In the genomic region with DNA sequence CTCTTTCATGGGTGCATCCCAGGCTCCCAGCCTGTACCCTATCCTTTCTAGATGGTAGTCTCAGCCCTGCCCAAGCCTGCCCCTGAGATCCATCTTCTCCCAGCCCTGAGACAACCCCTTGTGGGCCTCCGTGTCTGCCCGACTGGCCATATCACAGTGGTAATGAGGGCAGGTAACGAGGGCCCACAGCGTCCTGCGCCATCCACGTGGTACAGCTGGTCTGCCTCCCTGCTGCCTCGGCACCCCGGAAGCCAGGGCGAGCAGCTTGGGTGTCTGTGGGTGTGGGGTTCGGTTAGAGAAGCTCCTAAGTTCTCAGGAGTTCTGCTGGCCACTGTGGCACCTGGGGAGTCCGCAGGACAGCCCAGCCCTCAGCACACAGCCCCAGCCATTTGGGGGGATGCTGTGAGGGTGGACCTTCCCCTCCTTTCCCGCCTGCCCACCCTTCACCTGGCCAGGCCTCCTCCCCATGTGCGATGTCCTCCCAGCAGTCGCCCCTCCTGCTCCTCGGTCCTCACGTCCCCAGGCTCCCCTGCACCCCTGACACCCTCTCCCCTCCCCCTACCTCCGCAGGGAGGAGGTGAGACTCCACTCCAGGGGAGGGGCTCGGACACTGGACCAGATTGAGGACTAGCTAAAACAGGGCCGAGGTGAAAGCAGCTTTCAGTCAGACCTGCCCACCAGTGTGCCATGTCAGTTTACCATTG, we compare ENCODE assay signal across 34 cellular contexts.
"Had no signal": no experiment of that assay in that cellular context is flagged by ENCODE, and none has a peak within 500 bp of the region (broad histone marks: within the 10 kb centered on the region; RNA-seq: fewer than 3 reads in every experiment).

No MANE protein-coding gene starts in this region.

- ATAC-seq: activated CD4-positive, alpha-beta T cell treated with anti-CD3 and anti-CD28 coated beads for 36 hours; activated CD8-positive, alpha-beta memory T cell treated with anti-CD3 and anti-CD28 coated beads, Interleukin-2, amount 10 ng/mL, durations not matched to agents 7 days and 5 days; activated CD8-positive, alpha-beta T cell treated with anti-CD3 and anti-CD28 coated beads, Interleukin-2, amount 10 ng/mL, durations not matched to agents 7 days and 5 days; activated naive CD4-positive, alpha-beta T cell treated with anti-CD3 and anti-CD28 coated beads, Interleukin-2, amount 50 U/mL, for 72 hours; body of pancreas; WTC11 had no signal

- H3K4me3 ChIP-seq: adrenal gland, body of pancreas, cardiac muscle cell had no signal

- H3K4me1 Mint-ChIP-seq: activated CD4-positive, alpha-beta memory T cell treated with anti-CD3 and anti-CD28 coated beads, Interleukin-2, amount 10 ng/mL, durations not matched to agents 7 days and 5 days; activated CD4-positive, alpha-beta T cell treated with anti-CD3 and anti-CD28 coated beads for 36 hours; activated CD4-positive, alpha-beta T cell treated with anti-CD3 and anti-CD28 coated beads, Interleukin-2, amount 10 ng/mL, durations not matched to agents 7 days and 5 days; activated CD8-positive, alpha-beta memory T cell treated with anti-CD3 and anti-CD28 coated beads, Interleukin-2, amount 10 ng/mL, durations not matched to agents 7 days and 5 days; activated naive CD8-positive, alpha-beta T cell treated with anti-CD3 and anti-CD28 coated beads for 36 hours; central memory CD8-positive, alpha-beta T cell; WTC11 had no signal

- DNase-seq: activated CD4-positive, alpha-beta memory T cell treated with anti-CD3 and anti-CD28 coated beads, Interleukin-2, amount 10 ng/mL, durations not matched to agents 7 days and 5 days; activated CD4-positive, alpha-beta T cell treated with anti-CD3 and anti-CD28 coated beads for 1 hour; activated CD4-positive, alpha-beta T cell treated with anti-CD3 and anti-CD28 coated beads for 36 hours; activated CD4-positive, alpha-beta T cell treated with anti-CD3 and anti-CD28 coated beads for 48 hours; activated CD4-positive, alpha-beta T cell treated with anti-CD3 and anti-CD28 coated beads, Interleukin-2, amount 10 ng/mL, durations not matched to agents 7 days and 5 days; activated CD4-positive, alpha-beta T cell treated with anti-CD3 and anti-CD28 coated beads, Interleukin-2, amount 50 U/mL, for 48 hours; activated CD4-positive, CD25-positive, alpha-beta regulatory T cell; activated CD8-positive, alpha-beta memory T cell treated with anti-CD3 and anti-CD28 coated beads for 24 hours; activated CD8-positive, alpha-beta memory T cell treated with anti-CD3 and anti-CD28 coated beads, Interleukin-2, amount 10 ng/mL, durations not matched to agents 7 days and 5 days; activated CD8-positive, alpha-beta memory T cell treated with anti-CD3 and anti-CD28 coated beads, Interleukin-2, amount 50 U/mL, for 48 hours; activated CD8-positive, alpha-beta T cell treated with anti-CD3 and anti-CD28 coated beads, Interleukin-2, amount 10 ng/mL, durations not matched to agents 7 days and 5 days; activated effector memory CD4-positive, alpha-beta T cell treated with Interleukin-2 at 50 U/mL for 16 hours; activated gamma-delta T cell; activated naive CD4-positive, alpha-beta T cell treated with anti-CD3 and anti-CD28 coated beads for 36 hours; activated naive CD4-positive, alpha-beta T cell treated with anti-CD3 and anti-CD28 coated beads, Interleukin-2, amount 50 U/mL, for 16 hours; activated naive CD8-positive, alpha-beta T cell treated with anti-CD3 and anti-CD28 coated beads for 36 hours; activated T-cell treated with anti-CD3 and anti-CD28 coated beads, Interleukin-2, amount 50 U/mL, for 24 hours; activated T-cell treated with anti-CD3 and anti-CD28 coated beads, Interleukin-2, amount 50 U/mL, for 48 hours; adrenal gland; amniotic stem cell; aorta; body of pancreas; cerebellar nuclear complex; T-helper 1 cell; T-helper 2 cell; T-helper 9 cell; WERI-Rb-1 had no signal

- H3K27ac ChIP-seq: adrenal gland, body of pancreas, cardiac muscle cell had no signal

- H3K27me3 ChIP-seq: adrenal gland, body of pancreas, cardiac muscle cell had no signal

- H3K36me3 Mint-ChIP-seq: activated CD8-positive, alpha-beta memory T cell treated with anti-CD3 and anti-CD28 coated beads, Interleukin-2, amount 10 ng/mL, durations not matched to agents 7 days and 5 days; activated naive CD4-positive, alpha-beta T cell treated with anti-CD3 and anti-CD28 coated beads, Interleukin-2, amount 50 U/mL, for 72 hours; activated naive CD8-positive, alpha-beta T cell treated with anti-CD3 and anti-CD28 coated beads for 36 hours; WTC11 had no signal

- H3K4me1 ChIP-seq: adrenal gland had no signal

- H3K27me3 Mint-ChIP-seq: activated CD4-positive, alpha-beta memory T cell treated with anti-CD3 and anti-CD28 coated beads, Interleukin-2, amount 10 ng/mL, durations not matched to agents 7 days and 5 days; activated CD4-positive, alpha-beta T cell treated with anti-CD3 and anti-CD28 coated beads, Interleukin-2, amount 10 ng/mL, durations not matched to agents 7 days and 5 days; activated CD8-positive, alpha-beta memory T cell treated with anti-CD3 and anti-CD28 coated beads, Interleukin-2, amount 10 ng/mL, durations not matched to agents 7 days and 5 days had no signal

- H3K4me3 Mint-ChIP-seq: activated CD4-positive, alpha-beta memory T cell treated with anti-CD3 and anti-CD28 coated beads, Interleukin-2, amount 10 ng/mL, durations not matched to agents 7 days and 5 days; activated CD4-positive, alpha-beta T cell treated with anti-CD3 and anti-CD28 coated beads for 36 hours; activated CD4-positive, alpha-beta T cell treated with anti-CD3 and anti-CD28 coated beads, Interleukin-2, amount 10 ng/mL, durations not matched to agents 7 days and 5 days; activated CD8-positive, alpha-beta memory T cell treated with anti-CD3 and anti-CD28 coated beads, Interleukin-2, amount 10 ng/mL, durations not matched to agents 7 days and 5 days; activated CD8-positive, alpha-beta T cell treated with anti-CD3 and anti-CD28 coated beads, Interleukin-2, amount 10 ng/mL, durations not matched to agents 7 days and 5 days; activated naive CD4-positive, alpha-beta T cell treated with anti-CD3 and anti-CD28 coated beads for 36 hours; activated naive CD8-positive, alpha-beta T cell treated with anti-CD3 and anti-CD28 coated beads for 36 hours; activated T-cell treated with anti-CD3 and anti-CD28 coated beads, Interleukin-2, amount 50 U/mL, for 24 hours; central memory CD8-positive, alpha-beta T cell; T-helper 1 cell treated with Interleukin-12 subunit alpha and Interleukin-12 subunit beta and Interleukin-4 antibody, amounts not matched to agents 30 μg/mL and 1 μg/mL, for 36 hours; T-helper 2 cell treated with Interferon-gamma antibody and Interleukin-4, amounts not matched to agents 5 μg/mL and 100 μg/mL, for 36 hours; WTC11 had no signal

- H3K27ac Mint-ChIP-seq: activated CD4-positive, alpha-beta memory T cell treated with anti-CD3 and anti-CD28 coated beads, Interleukin-2, amount 10 ng/mL, durations not matched to agents 7 days and 5 days; activated CD4-positive, alpha-beta T cell treated with anti-CD3 and anti-CD28 coated beads for 36 hours; activated CD4-positive, alpha-beta T cell treated with anti-CD3 and anti-CD28 coated beads, Interleukin-2, amount 10 ng/mL, durations not matched to agents 7 days and 5 days; activated CD8-positive, alpha-beta memory T cell treated with anti-CD3 and anti-CD28 coated beads, Interleukin-2, amount 10 ng/mL, durations not matched to agents 7 days and 5 days; activated CD8-positive, alpha-beta T cell treated with anti-CD3 and anti-CD28 coated beads, Interleukin-2, amount 10 ng/mL, durations not matched to agents 7 days and 5 days; activated naive CD4-positive, alpha-beta T cell treated with anti-CD3 and anti-CD28 coated beads for 36 hours; activated naive CD4-positive, alpha-beta T cell treated with anti-CD3 and anti-CD28 coated beads, Interleukin-2, amount 50 U/mL, for 72 hours; activated naive CD8-positive, alpha-beta T cell treated with anti-CD3 and anti-CD28 coated beads for 36 hours; activated T-cell treated with anti-CD3 and anti-CD28 coated beads, Interleukin-2, amount 50 U/mL, for 24 hours; activated T-helper 2 cell treated with anti-CD3 and anti-CD28 coated beads, Interferon-gamma antibody, Interleukin-2, Interleukin-4, amounts not matched to agents 10 μg/mL and 5 μg/mL and 100 μg/mL, durations not matched to agents 14 hours and 24 hours and 36 hours; T-helper 1 cell treated with Interleukin-12 subunit alpha and Interleukin-12 subunit beta and Interleukin-4 antibody, amounts not matched to agents 30 μg/mL and 1 μg/mL, for 36 hours; T-helper 2 cell treated with Interferon-gamma antibody and Interleukin-4, amounts not matched to agents 5 μg/mL and 100 μg/mL, for 36 hours had no signal

- H3K9me3 ChIP-seq: adrenal gland, body of pancreas had no signal

- H3K9me3 Mint-ChIP-seq: activated CD4-positive, alpha-beta memory T cell treated with anti-CD3 and anti-CD28 coated beads, Interleukin-2, amount 10 ng/mL, durations not matched to agents 7 days and 5 days; activated CD4-positive, alpha-beta T cell treated with anti-CD3 and anti-CD28 coated beads, Interleukin-2, amount 10 ng/mL, durations not matched to agents 7 days and 5 days; activated naive CD4-positive, alpha-beta T cell treated with anti-CD3 and anti-CD28 coated beads for 36 hours; activated naive CD4-positive, alpha-beta T cell treated with anti-CD3 and anti-CD28 coated beads, Interleukin-2, amount 50 U/mL, for 72 hours; activated naive CD8-positive, alpha-beta T cell treated with anti-CD3 and anti-CD28 coated beads for 36 hours; activated T-cell treated with anti-CD3 and anti-CD28 coated beads, Interleukin-2, amount 50 U/mL, for 24 hours; activated T-helper 2 cell treated with anti-CD3 and anti-CD28 coated beads, Interferon-gamma antibody, Interleukin-2, Interleukin-4, amounts not matched to agents 10 μg/mL and 5 μg/mL and 100 μg/mL, durations not matched to agents 14 hours and 24 hours and 36 hours; central memory CD8-positive, alpha-beta T cell; T-helper 1 cell treated with Interleukin-12 subunit alpha and Interleukin-12 subunit beta and Interleukin-4 antibody, amounts not matched to agents 30 μg/mL and 1 μg/mL, for 36 hours; T-helper 2 cell treated with Interferon-gamma antibody and Interleukin-4, amounts not matched to agents 5 μg/mL and 100 μg/mL, for 36 hours; WTC11 had no signal

- H3K36me3 ChIP-seq: adrenal gland, cardiac muscle cell, WERI-Rb-1 had no signal
